ENCODE assay signal across 19 cellular contexts in genomic region chr15:62524848-62525247, GRCh38.
DNase-seq lines count a peak whose midpoint lies in the region; ATAC-seq, FAIRE-seq and TF ChIP-seq lines count a peak whose summit lies in the region.
"Had no signal": no experiment of that assay in that cellular context is flagged by ENCODE, and none has a peak within 500 bp of the region (broad histone marks: within the 10 kb centered on the region; RNA-seq: fewer than 3 reads in every experiment).

No MANE protein-coding gene starts in this region.

- H3K27ac Mint-ChIP-seq in MCF 10A (ENCODE audit: low read depth, unreplicated experiment): no peak overlapping the region
- H3K27ac Mint-ChIP-seq: H9 had no signal

- H3K4me1 ChIP-seq in breast epithelium (no peaks in the 10 kb centered on the region), IMR-90 (ENCODE audit: control insufficient read depth, insufficient read depth, low read length) (peaks cover 17% of the 10 kb centered on the region)

- dilution Hi-C loops in IMR-90 (cut with HindIII; ENCODE audit: low sequenced_read_pairs, unreplicated experiment): no loop called here

- 80% methylated on average over 1 of the region's 4 CpGs; no CpG with 5 or more reads in 1 of the 2 experiments for WGBS in IMR-90 (ENCODE audit: extremely low coverage in 2 of 2, insufficient read length in 1 of 2), 2 experiments

- H4K5ac ChIP-seq in IMR-90 (ENCODE audit: low read depth, low read length): no peak overlapping the region

- in situ Hi-C loops in IMR-90 (cut with MboI; ENCODE audit: low sequenced_read_pairs): no loop called here

- H4K20me1 ChIP-seq in IMR-90 (ENCODE audit: insufficient read depth, low read length): no peaks in the 10 kb centered on the region

- no peak overlapping the region for H3K4me3 Mint-ChIP-seq in MCF 10A (ENCODE audit: unreplicated experiment)
- H3K4me3 Mint-ChIP-seq: H9 had no signal

- H3K27me3 ChIP-seq in breast epithelium (no peaks in the 10 kb centered on the region), IMR-90 (ENCODE audit: control insufficient read depth, insufficient read depth, low read length) (no peaks in the 10 kb centered on the region)

- H3K36me3 Mint-ChIP-seq in MCF 10A (ENCODE audit: insufficient read depth, unreplicated experiment): no peaks in the 10 kb centered on the region

- H2BK20ac ChIP-seq in IMR-90 (ENCODE audit: low read depth, low read length): peak overlapping the region; percentile 7; the same call in 1 of the 2 replicates

- DNase-seq in MCF 10A (ENCODE audit: unreplicated experiment): peak; percentile 1
- DNase-seq in breast epithelium (ENCODE audit: low spot score in 2 of 2): no peak
- peak; percentile 68 for DNase-seq in IMR-90
- peak; percentile 35 for DNase-seq in fibroblast of villous mesenchyme (ENCODE audit: low read depth)
- no peak for DNase-seq in urothelium cell line (ENCODE audit: low spot score)
- no peak for DNase-seq in DMS79 (lab: John Stamatoyannopoulos, UW)
- no peak for DNase-seq in activated naive CD4-positive, alpha-beta T cell (lab: John Stamatoyannopoulos, UW)
- no peak for DNase-seq in stimulated activated CD4-positive, alpha-beta T cell treated with anti-CD3 and anti-CD28 coated beads, Interleukin-12 subunit alpha, Interleukin-12 subunit beta, amount 100 ng/mL, for 4 hours
- DNase-seq: 8988T, H9, KBM-7, NCI-H1436 treated with DMSO at 0.1 percent for 48 hours, NCI-H2029 treated with DMSO at 0.1 percent for 48 hours, NCI-H2171 treated with DMSO at 0.1 percent for 48 hours, NCI-H446 treated with DMSO at 0.1 percent for 48 hours, NCI-H748 treated with DMSO at 0.1 percent for 48 hours, OCI-M1, RPMI8226 had no signal

- TF ChIP-seq POLR2A in breast epithelium (IDR thresholded peaks at IDR 0.05) (no peak), IMR-90 (IDR thresholded peaks at IDR 0.05; ENCODE audit: low read depth, low read length) (no peak)

- peak; percentile 95 for FAIRE-seq in urothelium cell line (lab: Jason Lieb, UNC)

- TF ChIP-seq RAD21 in IMR-90 (IDR thresholded peaks at IDR 0.05; ENCODE audit: low read length): no peak

- no peaks in the 10 kb centered on the region for H3K4me1 Mint-ChIP-seq in MCF 10A (ENCODE audit: insufficient read depth, unreplicated experiment)

- H3K14ac ChIP-seq in IMR-90 (replicated peaks; ENCODE audit: low read depth, low read length): no peak overlapping the region; the same call in 1 of the 2 replicates

- CTCF ChIA-PET in MCF 10A (lab: Yijun Ruan, JAX): interaction anchor here (1.1 kb wide), 1 partner anchor 217 kb away, joined by 4 read pairs; no protein-coding TSS in a partner anchor
- CTCF ChIA-PET in IMR-90 (lab: Yijun Ruan, JAX): interaction anchor here (0.8 to 1.1 kb wide), 2 partner anchors 25 to 218 kb away, joined by 3 read pairs; no protein-coding TSS in a partner anchor

- H3K9me1 ChIP-seq in IMR-90 (ENCODE audit: insufficient read depth, low read length): no peaks in the 10 kb centered on the region

- H3K36me3 ChIP-seq in breast epithelium: no peaks in the 10 kb centered on the region
- no peaks in the 10 kb centered on the region for H3K36me3 ChIP-seq in IMR-90 (ENCODE audit: control insufficient read depth, insufficient read depth, low read length)

- ATAC-seq in IMR-90 (ENCODE audit: low read depth): no peak

- no peaks in the 10 kb centered on the region for H3K9me3 Mint-ChIP-seq in MCF 10A (ENCODE audit: unreplicated experiment)
- H3K9me3 Mint-ChIP-seq: H9 had no signal

- no TSS peak for BruUV-seq in MCF 10A (replicated peaks; lab: Mats Ljungman, UMichigan)
- no TSS peak for BruUV-seq in IMR-90 (replicated peaks; lab: Mats Ljungman, UMichigan)

- H3K27ac ChIP-seq in breast epithelium (no peak overlapping the region), IMR-90 (ENCODE audit: insufficient read depth, low read length) (no peak overlapping the region)
- H3K27ac ChIP-seq: C4-2B had no signal

- H2BK120ac ChIP-seq in IMR-90 (ENCODE audit: low read depth, low read length): no peak overlapping the region

- no peak overlapping the region for H2BK15ac ChIP-seq in IMR-90 (ENCODE audit: low read depth, low read length)

- no peak overlapping the region for H2AFZ ChIP-seq in IMR-90 (replicated peaks; ENCODE audit: low read length, poor library complexity)

- peaks cover 0 to 5% of the 10 kb centered on the region in 2 experiments; a peak in 2 of 4 replicates for H3K79me1 ChIP-seq in IMR-90 (ENCODE audit: low read depth in 1 of 2, low read length in 2 of 2)

- H2BK5ac ChIP-seq in IMR-90 (ENCODE audit: low read depth, low read length, poor library complexity, severe bottlenecking): no peak overlapping the region

- no peak overlapping the region for H3K4me2 ChIP-seq in IMR-90 (ENCODE audit: low read depth, low read length)

- POLR2A ChIA-PET in MCF 10A (lab: Yijun Ruan, JAX): no interaction called here
- POLR2A ChIA-PET in IMR-90 (lab: Charles Lee; ENCODE audit: unreplicated experiment): interaction anchor here (0.7 kb wide), 1 partner anchor 34 kb away, joined by 3 read pairs; no protein-coding TSS in a partner anchor

- H3K18ac ChIP-seq in IMR-90 (ENCODE audit: low read depth, low read length): peak overlapping the region; percentile 43; the same call in 1 of the 2 replicates

- no peak overlapping the region for H3K9ac ChIP-seq in IMR-90 (ENCODE audit: low read depth, low read length)

- TF ChIP-seq CTCF in MCF 10A (IDR thresholded peaks at IDR 0.05; ENCODE audit: unreplicated experiment) (no peak), breast epithelium (IDR thresholded peaks at IDR 0.05) (no peak), IMR-90 (conservative IDR thresholded peaks at IDR 0.05; ENCODE audit: low read depth, low read length) (no peak), fibroblast of villous mesenchyme (IDR thresholded peaks at IDR 0.05; ENCODE audit: insufficient read depth, low read depth, low read length) (no peak)

- 0 out of 2 replicates have a peak overlapping the region, but pooled peaks have one; percentile 3 for H2AK5ac ChIP-seq in IMR-90 (ENCODE audit: low read depth, low read length)

- H3K4ac ChIP-seq in IMR-90 (ENCODE audit: low read depth, low read length): no peak overlapping the region; the same call in 1 of the 2 replicates

- H3K56ac ChIP-seq in IMR-90 (ENCODE audit: extremely low read depth, insufficient read depth, low read length): no peak overlapping the region

- no peak overlapping the region for H2AK9ac ChIP-seq in IMR-90 (replicated peaks; ENCODE audit: low read depth, low read length, poor library complexity)

- H4K91ac ChIP-seq in IMR-90 (ENCODE audit: insufficient read depth, low read depth, low read length): no peak overlapping the region

- H3K9me3 ChIP-seq in breast epithelium (no peaks in the 10 kb centered on the region), IMR-90 (ENCODE audit: control insufficient read depth, insufficient read depth, low read length) (no peaks in the 10 kb centered on the region)

- no peaks in the 10 kb centered on the region for H3K27me3 Mint-ChIP-seq in MCF 10A (ENCODE audit: insufficient read depth, unreplicated experiment)

- H4K8ac ChIP-seq in IMR-90 (ENCODE audit: low read depth in 2 of 2, low read length in 2 of 2): no peak overlapping the region

- intact Hi-C loops in MCF 10A (cut with micrococcal nuclease) (loop anchor here (10.0 kb wide), 1 partner anchor 120 kb away; no protein-coding TSS in a partner anchor), breast epithelium (cut with DNase I; ENCODE audit: low total_unique reads) (no loop called here), IMR-90 (cut with micrococcal nuclease) (loop anchor here (5.0 kb wide), 1 partner anchor 133 kb away; the partner anchor contains the start of gene TLN2)

- H3K23ac ChIP-seq in IMR-90 (ENCODE audit: low read depth, low read length): no peak overlapping the region; the same call in 1 of the 2 replicates

- H3K4me3 ChIP-seq in breast epithelium: no peak overlapping the region
- H3K4me3 ChIP-seq in IMR-90 (ENCODE audit: insufficient read depth, low read depth, low read length): no peak overlapping the region
- no peak overlapping the region for H3K4me3 ChIP-seq in fibroblast of villous mesenchyme (ENCODE audit: low read depth, low read length)

TF ChIP-seq in IMR-90, 13 proteins besides CTCF, POLR2A, EP300 and RAD21:
- TF ChIP-seq MXI1 (IDR thresholded peaks at IDR 0.05; ENCODE audit: borderline replicate concordance, low read depth, low read length) (no peak), CHD1 (IDR thresholded peaks at IDR 0.05; ENCODE audit: low read depth, low read length) (no peak), USF2 (IDR thresholded peaks at IDR 0.05; ENCODE audit: low read depth, low read length) (no peak), MAFK (IDR thresholded peaks at IDR 0.05; ENCODE audit: low read depth, low read length) (no peak), RCOR1 (IDR thresholded peaks at IDR 0.05; ENCODE audit: insufficient replicate concordance, low read length) (no peak), SMC3 (IDR thresholded peaks at IDR 0.05; ENCODE audit: low read depth, low read length) (no peak), CEBPB (IDR thresholded peaks at IDR 0.05; ENCODE audit: low read depth, low read length) (peak; percentile 79), ELK1 (IDR thresholded peaks at IDR 0.05; ENCODE audit: borderline replicate concordance, low read depth, low read length) (no peak)

Comparison
In these comparisons a context has a peak if more than half of its experiments do, and no peak if none do; other contexts are left out.
1. DNase-seq: peak in MCF 10A (single experiment), IMR-90 (single experiment) and fibroblast of villous mesenchyme (single experiment); none in breast epithelium (0 of 2), urothelium cell line (single experiment), DMS79 (single experiment), activated naive CD4-positive, alpha-beta T cell (0 of 4) and stimulated activated CD4-positive, alpha-beta T cell treated with anti-CD3 and anti-CD28 coated beads, Interleukin-12 subunit alpha, Interleukin-12 subunit beta, amount 100 ng/mL, for 4 hours (single experiment).